ENCODE assay signal across 26 cellular contexts in the genomic region with DNA sequence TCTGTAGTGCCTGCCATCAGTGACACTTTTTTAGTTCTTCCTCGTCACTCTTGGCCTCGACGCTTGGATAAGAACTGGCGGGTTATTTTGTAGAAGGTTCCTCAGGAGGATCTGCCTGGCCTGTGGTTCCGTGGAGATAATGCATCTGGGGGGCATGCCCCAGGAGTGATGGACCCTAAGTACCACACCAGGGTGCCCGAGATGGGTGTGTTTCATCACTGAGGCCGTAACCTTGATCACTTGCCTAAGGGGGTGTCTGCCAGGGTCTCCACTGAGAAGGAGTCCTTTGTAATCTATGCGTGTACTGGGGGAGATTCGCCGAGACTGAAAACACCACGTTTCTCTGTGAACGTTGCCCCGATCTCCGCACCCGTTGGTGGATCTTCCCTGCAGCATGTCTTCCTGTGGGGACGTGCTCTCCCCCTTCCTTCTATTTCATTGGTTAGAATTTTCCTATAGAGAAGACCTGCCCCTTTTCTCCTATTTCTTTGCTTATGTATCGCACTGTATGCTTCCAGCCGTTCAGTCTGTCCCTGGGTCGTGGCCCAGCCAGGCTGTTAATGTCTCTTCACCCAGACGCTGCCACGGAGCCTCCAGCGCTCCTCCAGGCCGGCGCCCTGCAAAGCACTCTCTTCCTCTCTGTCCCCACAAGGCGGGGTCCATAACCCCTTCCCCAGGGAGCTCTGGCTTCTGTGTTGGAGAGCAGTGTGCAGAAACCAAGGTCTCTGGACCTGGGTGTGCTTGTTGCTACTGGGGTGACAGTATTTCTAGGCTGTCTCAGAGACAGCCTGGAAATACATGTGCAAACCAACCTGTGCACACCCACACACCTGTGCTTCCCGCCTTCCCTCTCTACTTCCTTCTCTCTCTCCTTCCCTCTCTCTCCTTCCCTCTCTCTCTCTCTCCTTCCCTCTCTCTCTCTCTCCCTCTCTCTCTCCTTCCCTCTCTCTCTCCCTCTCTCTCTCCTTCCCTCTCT. TPM values are rescaled to one million over a fixed set of nuclear protein-coding genes. Genes with fewer than 3 reads are reported as not detected.
DNase-seq lines count a peak whose midpoint lies in the region; ATAC-seq and TF ChIP-seq lines count a peak whose summit lies in the region.
"Had no signal": no experiment of that assay in that cellular context is flagged by ENCODE, and none has a peak within 500 bp of the region (broad histone marks: within the 10 kb centered on the region; RNA-seq: fewer than 3 reads in every experiment).

No MANE protein-coding gene starts in this region.

- H3K27ac ChIP-seq in Karpas-422 (ENCODE audit: low read length), result no peak overlapping the region
- no peak overlapping the region for H3K27ac ChIP-seq in upper lobe of right lung
- H3K27ac ChIP-seq in colonic mucosa, result no peak overlapping the region
- H3K27ac ChIP-seq: heart right ventricle, KMS-11, skin epidermis, thoracic aorta, VCaP had no signal

- H3K4me2 ChIP-seq in Karpas-422 (ENCODE audit: low read depth, low read length, poor library complexity, severe bottlenecking), result no peak overlapping the region
- H3K4me2 ChIP-seq: KMS-11 had no signal

- H3K79me2 ChIP-seq in Karpas-422 (ENCODE audit: low read length), result no peaks in the 10 kb centered on the region

- H2AFZ ChIP-seq in Karpas-422 (ENCODE audit: low read length), result no peak overlapping the region

- peak overlapping the region in 1 of 2 donors; percentile 25 for H3K27ac Mint-ChIP-seq in activated naive CD4-positive, alpha-beta T cell treated with anti-CD3 and anti-CD28 coated beads, Interleukin-2, amount 50 U/mL, for 72 hours
- H3K27ac Mint-ChIP-seq in glutamatergic neuron (ENCODE audit: unreplicated experiment) (no peak overlapping the region), nephron progenitor cell (no peak overlapping the region)
- H3K27ac Mint-ChIP-seq: activated CD4-positive, alpha-beta T cell treated with anti-CD3 and anti-CD28 coated beads, Interleukin-2, amount 10 ng/mL, durations not matched to agents 7 days and 5 days had no signal

- no peaks in the 10 kb centered on the region for H3K27me3 ChIP-seq in Karpas-422 (ENCODE audit: low read length)
- H3K27me3 ChIP-seq in upper lobe of right lung, result peaks cover 13% of the 10 kb centered on the region
- H3K27me3 ChIP-seq in colonic mucosa, result no peaks in the 10 kb centered on the region

- TF ChIP-seq CTCF in glutamatergic neuron (IDR thresholded peaks at IDR 0.05; ENCODE audit: partially characterized antibody, unreplicated experiment) (no peak), upper lobe of right lung (IDR thresholded peaks at IDR 0.05) (no peak), colonic mucosa (IDR thresholded peaks at IDR 0.05) (no peak), nephron progenitor cell (IDR thresholded peaks at IDR 0.05) (no peak)

- peaks cover 12% of the 10 kb centered on the region for H3K27me3 Mint-ChIP-seq in glutamatergic neuron (ENCODE audit: unreplicated experiment)
- H3K27me3 Mint-ChIP-seq in nephron progenitor cell (ENCODE audit: low read depth, poor library complexity), result peaks cover 46% of the 10 kb centered on the region

- H3K4me1 Mint-ChIP-seq in glutamatergic neuron (ENCODE audit: low read depth, unreplicated experiment) (peaks cover 23% of the 10 kb centered on the region), nephron progenitor cell (peaks cover 42% of the 10 kb centered on the region)
- H3K4me1 Mint-ChIP-seq: activated CD4-positive, alpha-beta T cell treated with anti-CD3 and anti-CD28 coated beads, Interleukin-2, amount 10 ng/mL, durations not matched to agents 7 days and 5 days had no signal

- H3K9ac ChIP-seq in Karpas-422 (ENCODE audit: low read length) (no peak overlapping the region), colonic mucosa (ENCODE audit: low read depth in 2 of 2, low read length in 2 of 2) (no peak overlapping the region)
- H3K9ac ChIP-seq: KMS-11 had no signal

- H3K36me3 ChIP-seq in Karpas-422 (ENCODE audit: insufficient read depth, low read length), result no peaks in the 10 kb centered on the region
- no peaks in the 10 kb centered on the region for H3K36me3 ChIP-seq in upper lobe of right lung
- no peaks in the 10 kb centered on the region for H3K36me3 ChIP-seq in colonic mucosa
- H3K36me3 ChIP-seq: thoracic aorta had no signal

- H3K36me3 Mint-ChIP-seq in activated naive CD4-positive, alpha-beta T cell treated with anti-CD3 and anti-CD28 coated beads, Interleukin-2, amount 50 U/mL, for 72 hours, result peaks cover 0 to 6% of the 10 kb centered on the region in 2 donors
- H3K36me3 Mint-ChIP-seq in glutamatergic neuron (ENCODE audit: unreplicated experiment) (no peaks in the 10 kb centered on the region), nephron progenitor cell (ENCODE audit: low read depth) (no peaks in the 10 kb centered on the region)
- H3K36me3 Mint-ChIP-seq: activated naive CD8-positive, alpha-beta T cell had no signal

- intact Hi-C loops in upper lobe of right lung (cut with DNase I), result no loop called here
- intact Hi-C loops in colonic mucosa (cut with DNase I), result no loop called here

- no peaks in the 10 kb centered on the region for H3K9me2 ChIP-seq in Karpas-422 (replicated peaks; ENCODE audit: insufficient read depth, low read length)

- H4K20me1 ChIP-seq in Karpas-422 (ENCODE audit: insufficient read depth, low read depth, low read length), result no peaks in the 10 kb centered on the region

- H3K4me3 Mint-ChIP-seq in glutamatergic neuron (ENCODE audit: unreplicated experiment) (no peak overlapping the region), nephron progenitor cell (no peak overlapping the region)
- H3K4me3 Mint-ChIP-seq: activated naive CD8-positive, alpha-beta T cell had no signal

- peak; percentile 26 to 58 for ATAC-seq in activated naive CD4-positive, alpha-beta T cell treated with anti-CD3 and anti-CD28 coated beads, Interleukin-2, amount 50 U/mL, for 72 hours
- no peak for ATAC-seq in upper lobe of right lung
- ATAC-seq: heart right ventricle, left cardiac atrium had no signal

- no peak for DNase-seq in activated naive CD4-positive, alpha-beta T cell treated with anti-CD3 and anti-CD28 coated beads, Interleukin-2, amount 50 U/mL, for 72 hours (ENCODE audit: low spot score in 2 of 2)
- no peak for DNase-seq in activated naive CD4-positive, alpha-beta T cell treated with Interleukin-2 at 50 U/mL for 16 hours
- peak; percentile 43 for DNase-seq in Karpas-422
- DNase-seq in glutamatergic neuron, result peak; percentile 52
- peak; percentile 26 for DNase-seq in upper lobe of right lung
- no peak for DNase-seq in colonic mucosa
- DNase-seq in nephron progenitor cell, result no peak
- DNase-seq: activated CD4-positive, alpha-beta T cell treated with anti-CD3 and anti-CD28 coated beads, Interleukin-2, amount 10 ng/mL, durations not matched to agents 7 days and 5 days; activated CD8-positive, alpha-beta memory T cell treated with anti-CD3 and anti-CD28 coated beads, Interleukin-2, amount 50 U/mL, for 4 hours; CD4-positive, alpha-beta T cell; DMS153; effector CD4-positive, alpha-beta T cell; GDM1; GOT3; heart right ventricle; left cardiac atrium; mesendoderm; NCI-H187; NCI-H774; stimulated activated CD4-positive, alpha-beta T cell treated with anti-CD3 and anti-CD28 coated beads, Interleukin-1b, Interleukin-23, amount 100 ng/mL, for 48 hours had no signal

- H3K4me1 ChIP-seq in Karpas-422 (ENCODE audit: low read length) (no peaks in the 10 kb centered on the region), upper lobe of right lung (no peaks in the 10 kb centered on the region), colonic mucosa (no peaks in the 10 kb centered on the region)

- H3K9me3 Mint-ChIP-seq in activated naive CD4-positive, alpha-beta T cell treated with anti-CD3 and anti-CD28 coated beads, Interleukin-2, amount 50 U/mL, for 72 hours, result peaks cover 0 to 5% of the 10 kb centered on the region in 2 donors
- H3K9me3 Mint-ChIP-seq in glutamatergic neuron (ENCODE audit: unreplicated experiment), result peaks cover 17% of the 10 kb centered on the region
- H3K9me3 Mint-ChIP-seq in nephron progenitor cell, result peaks cover 18% of the 10 kb centered on the region
- H3K9me3 Mint-ChIP-seq: CD4-positive, alpha-beta T cell had no signal

- H3K9me3 ChIP-seq in Karpas-422 (ENCODE audit: low read length) (peaks cover 4% of the 10 kb centered on the region; the same call in 1 of the 2 replicates), upper lobe of right lung (no peaks in the 10 kb centered on the region), colonic mucosa (no peaks in the 10 kb centered on the region)
- H3K9me3 ChIP-seq: heart right ventricle, thoracic aorta had no signal

- H3K4me3 ChIP-seq in Karpas-422 (ENCODE audit: low read length) (no peak overlapping the region), upper lobe of right lung (no peak overlapping the region), colonic mucosa (no peak overlapping the region)
- H3K4me3 ChIP-seq: heart right ventricle, skin epidermis, thoracic aorta had no signal

RNA-seq across cellular contexts. Expression of a gene that starts 14.4 kb away (rescaled TPM):
- total RNA-seq in activated naive CD4-positive, alpha-beta T cell treated with anti-CD3 and anti-CD28 coated beads, Interleukin-2, amount 50 U/mL, for 72 hours, result 10 to 100 TPM in 1 of 2 donors, 1 to 10 TPM in 1; 2.8 to 65.2 TPM
- 0.11 TPM in 1 of 2 replicates, not detected in the other for total RNA-seq in Karpas-422 (2014; rRNA removed; shearing (Covaris generic); ENCODE audit: low replicate concordance)
- total RNA-seq in glutamatergic neuron (ENCODE audit: unreplicated experiment) (402 TPM), upper lobe of right lung (1.7 TPM), colonic mucosa (under 1 TPM; 0.27 to 0.44 TPM)
- total RNA-seq: OCI-LY7 had no signal

Comparison
In these comparisons a context has a peak if more than half of its experiments do, and no peak if none do; other contexts are left out.
1. DNase-seq: peak in Karpas-422 (single experiment), glutamatergic neuron (single experiment) and upper lobe of right lung (single experiment); none in activated naive CD4-positive, alpha-beta T cell treated with anti-CD3 and anti-CD28 coated beads, Interleukin-2, amount 50 U/mL, for 72 hours (0 of 2), activated naive CD4-positive, alpha-beta T cell treated with Interleukin-2 at 50 U/mL for 16 hours (single experiment), colonic mucosa (single experiment) and nephron progenitor cell (single experiment).